ENCODE assay signal across 1 cellular context in the genomic region with DNA sequence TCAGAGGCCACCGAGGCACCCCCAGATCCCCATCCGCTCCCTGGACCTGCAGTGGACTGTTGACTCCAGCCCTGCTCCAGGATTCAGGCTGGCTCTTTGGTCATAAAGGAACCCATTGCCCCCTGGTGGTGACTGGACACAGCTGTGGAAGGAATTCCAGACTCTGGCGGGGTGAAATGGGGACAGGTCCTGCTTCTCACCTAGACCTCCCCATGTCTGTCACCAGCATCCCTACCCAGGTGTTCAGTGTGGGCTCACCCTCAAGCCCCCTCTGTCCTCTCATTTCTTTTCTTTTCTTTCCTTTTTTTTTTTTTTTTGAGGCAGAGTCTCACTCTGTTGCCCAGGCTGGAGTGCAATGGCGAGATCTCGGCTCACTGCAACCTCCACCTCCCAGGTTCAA.
A peak's percentile ranks its signal among the peaks of the same experiment; 100 is the strongest.
TF ChIP-seq lines count a peak whose summit lies in the region.

No MANE protein-coding gene starts in this region.

TF ChIP-seq in K562, 482 proteins besides CTCF, POLR2A, EP300 and RAD21 (continued from another document and continues in another):
- TF ChIP-seq SIN3A (IDR thresholded peaks at IDR 0.05; ENCODE audit: borderline replicate concordance in 2 of 2, control insufficient read depth in 1 of 2, low read depth in 2 of 2, low read length in 2 of 2) (no peak), ZNF583 (CRISPR knock-in tag; IDR thresholded peaks at IDR 0.05) (no peak), GABPB1 (CRISPR knock-in tag; IDR thresholded peaks at IDR 0.05) (no peak), ASH1L (IDR thresholded peaks at IDR 0.05; ENCODE audit: borderline replicate concordance, low read depth, partially characterized antibody) (no peak), OTX1 (CRISPR knock-in tag; IDR thresholded peaks at IDR 0.05) (no peak), RHOXF2B (CRISPR knock-in tag; conservative IDR thresholded peaks at IDR 0.05) (no peak), DNMT1 (IDR thresholded peaks at IDR 0.05) (no peak), GABPB2 (CRISPR knock-in tag; conservative IDR thresholded peaks at IDR 0.05) (no peak), XRCC5 (IDR thresholded peaks at IDR 0.05; ENCODE audit: low read depth, low read length) (peak; percentile 36; the same call in 1 of the 2 replicates), ZNF212 (CRISPR knock-in tag; IDR thresholded peaks at IDR 0.05) (no peak), ZNF263 (CRISPR knock-in tag; IDR thresholded peaks at IDR 0.05; ENCODE audit: borderline replicate concordance) (peak; percentile 41; the same call in 1 of the 2 replicates), ZBTB17 (CRISPR knock-in tag; IDR thresholded peaks at IDR 0.05) (no peak), MTA3 (IDR thresholded peaks at IDR 0.05; ENCODE audit: borderline replicate concordance) (no peak), PML (IDR thresholded peaks at IDR 0.05; ENCODE audit: low read length) (no peak), TEAD2 (tag; IDR thresholded peaks at IDR 0.05) (peak; percentile 75; the same call in 1 of the 2 replicates), ESRRB (CRISPR knock-in tag; IDR thresholded peaks at IDR 0.05; ENCODE audit: borderline replicate concordance) (no peak), YY1 (IDR thresholded peaks at IDR 0.05; ENCODE audit: borderline replicate concordance in 1 of 3, control insufficient read depth in 1 of 3, extremely low read depth in 1 of 3, insufficient read depth in 3 of 3, insufficient read length in 1 of 3, insufficient replicate concordance in 2 of 3, low read depth in 1 of 3, low read length in 2 of 3) (peak in 1 of 3 experiments; percentile 6), KDM1A (IDR thresholded peaks at IDR 0.05) (no peak), ELF4 (CRISPR knock-in tag; IDR thresholded peaks at IDR 0.05) (no peak), POLR2G (IDR thresholded peaks at IDR 0.05; ENCODE audit: low read depth, low read length) (no peak), HDAC3 (IDR thresholded peaks at IDR 0.05; ENCODE audit: borderline replicate concordance, partially characterized antibody) (no peak), KLF13 (tag; IDR thresholded peaks at IDR 0.05; ENCODE audit: borderline replicate concordance, low read depth) (no peak), NR3C1 (CRISPR knock-in tag; IDR thresholded peaks at IDR 0.05) (no peak), NFE2L1 (tag; IDR thresholded peaks at IDR 0.05; ENCODE audit: borderline replicate concordance, low read depth) (no peak), NEUROD1 (IDR thresholded peaks at IDR 0.05; ENCODE audit: borderline replicate concordance, low read depth, low read length, partially characterized antibody) (peak; percentile 46), U2AF1 (optimal IDR thresholded peaks at IDR 0.05; ENCODE audit: low read depth, low read length) (no peak), ZNF354B (CRISPR knock-in tag; IDR thresholded peaks at IDR 0.05) (no peak), FOXK2 (conservative IDR thresholded peaks at IDR 0.05 in 1 of 2, IDR thresholded peaks at IDR 0.05 in 1 of 2; ENCODE audit: low read depth in 2 of 2) (no peak), HCFC1 (IDR thresholded peaks at IDR 0.05; ENCODE audit: low read depth, low read length) (no peak), RBM22 (IDR thresholded peaks at IDR 0.05; ENCODE audit: low read depth, low read length, poor library complexity, severe bottlenecking) (no peak), TAF7 (tag; IDR thresholded peaks at IDR 0.05) (no peak), LCOR (CRISPR knock-in tag; IDR thresholded peaks at IDR 0.05) (no peak), FOXK1 (CRISPR knock-in tag; IDR thresholded peaks at IDR 0.05; ENCODE audit: borderline replicate concordance) (no peak), ARHGAP35 (IDR thresholded peaks at IDR 0.05; ENCODE audit: partially characterized antibody) (no peak), MCM5 (IDR thresholded peaks at IDR 0.05; ENCODE audit: low read depth) (no peak), ZNF232 (CRISPR knock-in tag; IDR thresholded peaks at IDR 0.05) (no peak), ZNF717 (CRISPR knock-in tag; IDR thresholded peaks at IDR 0.05) (no peak), FOXJ2 (tag; IDR thresholded peaks at IDR 0.05) (no peak), NCOA1 (IDR thresholded peaks at IDR 0.05; ENCODE audit: low read depth) (no peak), ZNF561 (CRISPR knock-in tag; conservative IDR thresholded peaks at IDR 0.05) (no peak), KAT2B (IDR thresholded peaks at IDR 0.05; ENCODE audit: low read depth, low read length) (no peak), PYGO2 (tag; IDR thresholded peaks at IDR 0.05) (no peak), CREBBP (IDR thresholded peaks at IDR 0.05; ENCODE audit: low read depth, low read length) (no peak)
- TF ChIP-seq, protein P1, sequence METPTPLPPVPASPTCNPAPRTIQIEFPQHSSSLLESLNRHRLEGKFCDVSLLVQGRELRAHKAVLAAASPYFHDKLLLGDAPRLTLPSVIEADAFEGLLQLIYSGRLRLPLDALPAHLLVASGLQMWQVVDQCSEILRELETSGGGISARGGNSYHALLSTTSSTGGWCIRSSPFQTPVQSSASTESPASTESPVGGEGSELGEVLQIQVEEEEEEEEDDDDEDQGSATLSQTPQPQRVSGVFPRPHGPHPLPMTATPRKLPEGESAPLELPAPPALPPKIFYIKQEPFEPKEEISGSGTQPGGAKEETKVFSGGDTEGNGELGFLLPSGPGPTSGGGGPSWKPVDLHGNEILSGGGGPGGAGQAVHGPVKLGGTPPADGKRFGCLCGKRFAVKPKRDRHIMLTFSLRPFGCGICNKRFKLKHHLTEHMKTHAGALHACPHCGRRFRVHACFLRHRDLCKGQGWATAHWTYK (CRISPR knock-in tag; IDR thresholded peaks at IDR 0.05): no peak
- TF ChIP-seq, protein P2, sequence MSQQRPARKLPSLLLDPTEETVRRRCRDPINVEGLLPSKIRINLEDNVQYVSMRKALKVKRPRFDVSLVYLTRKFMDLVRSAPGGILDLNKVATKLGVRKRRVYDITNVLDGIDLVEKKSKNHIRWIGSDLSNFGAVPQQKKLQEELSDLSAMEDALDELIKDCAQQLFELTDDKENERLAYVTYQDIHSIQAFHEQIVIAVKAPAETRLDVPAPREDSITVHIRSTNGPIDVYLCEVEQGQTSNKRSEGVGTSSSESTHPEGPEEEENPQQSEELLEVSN (IDR thresholded peaks at IDR 0.05; ENCODE audit: borderline replicate concordance in 1 of 2, extremely low read depth in 1 of 2, insufficient read depth in 1 of 2, insufficient read length in 1 of 2, low read depth in 1 of 2, low read length in 1 of 2, poor library complexity in 1 of 2, severe bottlenecking in 1 of 2): no peak
- TF ChIP-seq, protein P3, sequence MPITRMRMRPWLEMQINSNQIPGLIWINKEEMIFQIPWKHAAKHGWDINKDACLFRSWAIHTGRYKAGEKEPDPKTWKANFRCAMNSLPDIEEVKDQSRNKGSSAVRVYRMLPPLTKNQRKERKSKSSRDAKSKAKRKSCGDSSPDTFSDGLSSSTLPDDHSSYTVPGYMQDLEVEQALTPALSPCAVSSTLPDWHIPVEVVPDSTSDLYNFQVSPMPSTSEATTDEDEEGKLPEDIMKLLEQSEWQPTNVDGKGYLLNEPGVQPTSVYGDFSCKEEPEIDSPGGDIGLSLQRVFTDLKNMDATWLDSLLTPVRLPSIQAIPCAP (CRISPR knock-in tag; IDR thresholded peaks at IDR 0.05; ENCODE audit: borderline replicate concordance): no peak
- TF ChIP-seq, protein P4, sequence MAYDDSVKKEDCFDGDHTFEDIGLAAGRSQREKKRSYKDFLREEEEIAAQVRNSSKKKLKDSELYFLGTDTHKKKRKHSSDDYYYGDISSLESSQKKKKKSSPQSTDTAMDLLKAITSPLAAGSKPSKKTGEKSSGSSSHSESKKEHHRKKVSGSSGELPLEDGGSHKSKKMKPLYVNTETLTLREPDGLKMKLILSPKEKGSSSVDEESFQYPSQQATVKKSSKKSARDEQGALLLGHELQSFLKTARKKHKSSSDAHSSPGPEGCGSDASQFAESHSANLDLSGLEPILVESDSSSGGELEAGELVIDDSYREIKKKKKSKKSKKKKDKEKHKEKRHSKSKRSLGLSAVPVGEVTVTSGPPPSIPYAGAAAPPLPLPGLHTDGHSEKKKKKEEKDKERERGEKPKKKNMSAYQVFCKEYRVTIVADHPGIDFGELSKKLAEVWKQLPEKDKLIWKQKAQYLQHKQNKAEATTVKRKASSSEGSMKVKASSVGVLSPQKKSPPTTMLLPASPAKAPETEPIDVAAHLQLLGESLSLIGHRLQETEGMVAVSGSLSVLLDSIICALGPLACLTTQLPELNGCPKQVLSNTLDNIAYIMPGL (CRISPR knock-in tag; IDR thresholded peaks at IDR 0.05): no peak
- TF ChIP-seq, protein P5, sequence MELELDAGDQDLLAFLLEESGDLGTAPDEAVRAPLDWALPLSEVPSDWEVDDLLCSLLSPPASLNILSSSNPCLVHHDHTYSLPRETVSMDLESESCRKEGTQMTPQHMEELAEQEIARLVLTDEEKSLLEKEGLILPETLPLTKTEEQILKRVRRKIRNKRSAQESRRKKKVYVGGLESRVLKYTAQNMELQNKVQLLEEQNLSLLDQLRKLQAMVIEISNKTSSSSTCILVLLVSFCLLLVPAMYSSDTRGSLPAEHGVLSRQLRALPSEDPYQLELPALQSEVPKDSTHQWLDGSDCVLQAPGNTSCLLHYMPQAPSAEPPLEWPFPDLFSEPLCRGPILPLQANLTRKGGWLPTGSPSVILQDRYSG (tag; conservative IDR thresholded peaks at IDR 0.05; ENCODE audit: low read depth): no peak
- TF ChIP-seq, protein P6, sequence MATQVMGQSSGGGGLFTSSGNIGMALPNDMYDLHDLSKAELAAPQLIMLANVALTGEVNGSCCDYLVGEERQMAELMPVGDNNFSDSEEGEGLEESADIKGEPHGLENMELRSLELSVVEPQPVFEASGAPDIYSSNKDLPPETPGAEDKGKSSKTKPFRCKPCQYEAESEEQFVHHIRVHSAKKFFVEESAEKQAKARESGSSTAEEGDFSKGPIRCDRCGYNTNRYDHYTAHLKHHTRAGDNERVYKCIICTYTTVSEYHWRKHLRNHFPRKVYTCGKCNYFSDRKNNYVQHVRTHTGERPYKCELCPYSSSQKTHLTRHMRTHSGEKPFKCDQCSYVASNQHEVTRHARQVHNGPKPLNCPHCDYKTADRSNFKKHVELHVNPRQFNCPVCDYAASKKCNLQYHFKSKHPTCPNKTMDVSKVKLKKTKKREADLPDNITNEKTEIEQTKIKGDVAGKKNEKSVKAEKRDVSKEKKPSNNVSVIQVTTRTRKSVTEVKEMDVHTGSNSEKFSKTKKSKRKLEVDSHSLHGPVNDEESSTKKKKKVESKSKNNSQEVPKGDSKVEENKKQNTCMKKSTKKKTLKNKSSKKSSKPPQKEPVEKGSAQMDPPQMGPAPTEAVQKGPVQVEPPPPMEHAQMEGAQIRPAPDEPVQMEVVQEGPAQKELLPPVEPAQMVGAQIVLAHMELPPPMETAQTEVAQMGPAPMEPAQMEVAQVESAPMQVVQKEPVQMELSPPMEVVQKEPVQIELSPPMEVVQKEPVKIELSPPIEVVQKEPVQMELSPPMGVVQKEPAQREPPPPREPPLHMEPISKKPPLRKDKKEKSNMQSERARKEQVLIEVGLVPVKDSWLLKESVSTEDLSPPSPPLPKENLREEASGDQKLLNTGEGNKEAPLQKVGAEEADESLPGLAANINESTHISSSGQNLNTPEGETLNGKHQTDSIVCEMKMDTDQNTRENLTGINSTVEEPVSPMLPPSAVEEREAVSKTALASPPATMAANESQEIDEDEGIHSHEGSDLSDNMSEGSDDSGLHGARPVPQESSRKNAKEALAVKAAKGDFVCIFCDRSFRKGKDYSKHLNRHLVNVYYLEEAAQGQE (CRISPR knock-in tag; IDR thresholded peaks at IDR 0.05; ENCODE audit: low read depth): no peak
- TF ChIP-seq, protein P7, sequence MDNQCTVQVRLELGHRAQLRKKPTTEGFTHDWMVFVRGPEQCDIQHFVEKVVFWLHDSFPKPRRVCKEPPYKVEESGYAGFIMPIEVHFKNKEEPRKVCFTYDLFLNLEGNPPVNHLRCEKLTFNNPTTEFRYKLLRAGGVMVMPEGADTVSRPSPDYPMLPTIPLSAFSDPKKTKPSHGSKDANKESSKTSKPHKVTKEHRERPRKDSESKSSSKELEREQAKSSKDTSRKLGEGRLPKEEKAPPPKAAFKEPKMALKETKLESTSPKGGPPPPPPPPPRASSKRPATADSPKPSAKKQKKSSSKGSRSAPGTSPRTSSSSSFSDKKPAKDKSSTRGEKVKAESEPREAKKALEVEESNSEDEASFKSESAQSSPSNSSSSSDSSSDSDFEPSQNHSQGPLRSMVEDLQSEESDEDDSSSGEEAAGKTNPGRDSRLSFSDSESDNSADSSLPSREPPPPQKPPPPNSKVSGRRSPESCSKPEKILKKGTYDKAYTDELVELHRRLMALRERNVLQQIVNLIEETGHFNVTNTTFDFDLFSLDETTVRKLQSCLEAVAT (IDR thresholded peaks at IDR 0.05): no peak
- TF ChIP-seq, protein P8, sequence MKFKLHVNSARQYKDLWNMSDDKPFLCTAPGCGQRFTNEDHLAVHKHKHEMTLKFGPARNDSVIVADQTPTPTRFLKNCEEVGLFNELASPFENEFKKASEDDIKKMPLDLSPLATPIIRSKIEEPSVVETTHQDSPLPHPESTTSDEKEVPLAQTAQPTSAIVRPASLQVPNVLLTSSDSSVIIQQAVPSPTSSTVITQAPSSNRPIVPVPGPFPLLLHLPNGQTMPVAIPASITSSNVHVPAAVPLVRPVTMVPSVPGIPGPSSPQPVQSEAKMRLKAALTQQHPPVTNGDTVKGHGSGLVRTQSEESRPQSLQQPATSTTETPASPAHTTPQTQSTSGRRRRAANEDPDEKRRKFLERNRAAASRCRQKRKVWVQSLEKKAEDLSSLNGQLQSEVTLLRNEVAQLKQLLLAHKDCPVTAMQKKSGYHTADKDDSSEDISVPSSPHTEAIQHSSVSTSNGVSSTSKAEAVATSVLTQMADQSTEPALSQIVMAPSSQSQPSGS (CRISPR knock-in tag; IDR thresholded peaks at IDR 0.05): no peak
- TF ChIP-seq, protein P9, sequence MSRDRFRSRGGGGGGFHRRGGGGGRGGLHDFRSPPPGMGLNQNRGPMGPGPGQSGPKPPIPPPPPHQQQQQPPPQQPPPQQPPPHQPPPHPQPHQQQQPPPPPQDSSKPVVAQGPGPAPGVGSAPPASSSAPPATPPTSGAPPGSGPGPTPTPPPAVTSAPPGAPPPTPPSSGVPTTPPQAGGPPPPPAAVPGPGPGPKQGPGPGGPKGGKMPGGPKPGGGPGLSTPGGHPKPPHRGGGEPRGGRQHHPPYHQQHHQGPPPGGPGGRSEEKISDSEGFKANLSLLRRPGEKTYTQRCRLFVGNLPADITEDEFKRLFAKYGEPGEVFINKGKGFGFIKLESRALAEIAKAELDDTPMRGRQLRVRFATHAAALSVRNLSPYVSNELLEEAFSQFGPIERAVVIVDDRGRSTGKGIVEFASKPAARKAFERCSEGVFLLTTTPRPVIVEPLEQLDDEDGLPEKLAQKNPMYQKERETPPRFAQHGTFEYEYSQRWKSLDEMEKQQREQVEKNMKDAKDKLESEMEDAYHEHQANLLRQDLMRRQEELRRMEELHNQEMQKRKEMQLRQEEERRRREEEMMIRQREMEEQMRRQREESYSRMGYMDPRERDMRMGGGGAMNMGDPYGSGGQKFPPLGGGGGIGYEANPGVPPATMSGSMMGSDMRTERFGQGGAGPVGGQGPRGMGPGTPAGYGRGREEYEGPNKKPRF (IDR thresholded peaks at IDR 0.05; ENCODE audit: low read depth, low read length): no peak
- TF ChIP-seq, protein P10, sequence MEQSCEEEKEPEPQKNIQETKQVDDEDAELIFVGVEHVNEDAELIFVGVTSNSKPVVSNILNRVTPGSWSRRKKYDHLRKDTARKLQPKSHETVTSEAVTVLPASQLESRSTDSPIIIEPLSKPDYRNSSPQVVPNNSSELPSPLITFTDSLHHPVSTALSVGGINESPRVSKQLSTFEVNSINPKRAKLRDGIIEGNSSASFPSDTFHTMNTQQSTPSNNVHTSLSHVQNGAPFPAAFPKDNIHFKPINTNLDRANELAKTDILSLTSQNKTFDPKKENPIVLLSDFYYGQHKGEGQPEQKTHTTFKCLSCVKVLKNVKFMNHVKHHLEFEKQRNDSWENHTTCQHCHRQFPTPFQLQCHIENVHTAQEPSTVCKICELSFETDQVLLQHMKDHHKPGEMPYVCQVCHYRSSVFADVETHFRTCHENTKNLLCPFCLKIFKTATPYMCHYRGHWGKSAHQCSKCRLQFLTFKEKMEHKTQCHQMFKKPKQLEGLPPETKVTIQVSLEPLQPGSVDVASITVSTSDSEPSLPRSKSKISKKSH (CRISPR knock-in tag; IDR thresholded peaks at IDR 0.05): no peak
